ENCODE assay signal across 9 cellular contexts in the genomic region with DNA sequence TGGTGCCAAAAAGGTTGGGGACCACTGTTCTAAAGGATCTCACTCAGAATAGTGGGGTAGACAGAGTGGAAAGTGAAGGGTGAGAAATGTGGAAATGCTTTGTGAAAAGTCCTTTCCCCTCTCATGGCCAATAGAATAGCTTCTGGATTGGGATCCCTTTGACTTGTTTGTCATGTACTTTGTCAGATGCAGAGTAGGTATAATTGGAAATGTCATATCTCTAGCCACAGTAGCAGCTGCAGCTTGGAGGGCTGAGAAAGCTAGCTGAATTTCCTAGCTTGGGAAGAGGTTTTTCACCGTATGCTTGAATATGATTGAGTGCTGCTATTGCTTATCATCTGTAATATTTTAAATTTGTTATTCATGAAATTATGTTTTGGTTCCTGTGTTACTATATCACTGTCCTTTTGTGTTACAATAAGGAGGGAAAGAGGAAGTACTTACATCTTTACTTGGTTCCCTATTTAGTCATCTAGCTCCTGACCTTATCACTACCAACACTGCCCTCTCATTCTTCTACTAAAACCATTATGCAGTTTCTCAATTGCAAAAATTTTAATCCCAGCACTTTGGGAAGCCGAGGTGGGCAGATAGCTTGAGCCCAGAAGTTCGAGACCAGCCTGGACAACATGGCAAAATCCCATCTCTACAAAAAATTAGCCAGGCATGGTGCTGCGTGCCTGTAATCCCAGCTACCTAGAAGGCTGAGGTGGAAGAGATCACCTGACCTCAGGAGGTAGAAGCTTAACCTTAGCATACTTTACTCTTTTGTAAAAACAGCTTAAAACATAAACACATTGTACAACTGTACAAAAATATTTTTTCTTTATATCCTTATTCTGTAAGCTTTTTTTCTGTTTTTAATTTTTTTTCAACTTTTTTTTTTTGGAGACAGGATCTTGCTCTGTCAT. TPM values are rescaled to one million over a fixed set of nuclear protein-coding genes. Genes with fewer than 3 reads are reported as not detected.
DNase-seq lines count a peak whose midpoint lies in the region; ATAC-seq and TF ChIP-seq lines count a peak whose summit lies in the region.
"Had no signal": no experiment of that assay in that cellular context is flagged by ENCODE, and none has a peak within 500 bp of the region (broad histone marks: within the 10 kb centered on the region; RNA-seq: fewer than 3 reads in every experiment).

No MANE protein-coding gene starts in this region.

- no peak overlapping the region for H3K4me3 ChIP-seq in mammary epithelial cell (replicated peaks in 1 of 3; ENCODE audit: insufficient read depth in 1 of 3, low read depth in 2 of 3, low read length in 3 of 3)

- H3T11ph ChIP-seq in H9 (ENCODE audit: low read length), result no peak overlapping the region

- H3K27ac Mint-ChIP-seq in CD14-positive monocyte (peak overlapping the region; percentile 72 to 91 (median 86)), H9 (no peak overlapping the region; a peak in 1 of 7 replicates)

- H3K36me3 ChIP-seq in mammary epithelial cell (ENCODE audit: insufficient read depth, low read length), result peaks cover 35% of the 10 kb centered on the region

- H3K27me3 ChIP-seq in mammary epithelial cell (ENCODE audit: insufficient read depth, low read length), result no peaks in the 10 kb centered on the region
- no peaks in the 10 kb centered on the region for H3K27me3 ChIP-seq in H9 (ENCODE audit: insufficient read depth, low read length)

- no peak overlapping the region for H3K23ac ChIP-seq in H9 (ENCODE audit: insufficient read length, low read depth, low read length)

- H4K8ac ChIP-seq in H9 (replicated peaks; ENCODE audit: insufficient read length, low read depth, low read length), result no peak overlapping the region

- no peak overlapping the region for H3K56ac ChIP-seq in H9 (ENCODE audit: insufficient read length, low read depth, low read length)

- H3K4me1 Mint-ChIP-seq in CD14-positive monocyte (peaks cover 11% of the 10 kb centered on the region), H9 (no peaks in the 10 kb centered on the region)

- no peak overlapping the region for H3K14ac ChIP-seq in H9 (ENCODE audit: insufficient read depth, low read length)

- in situ Hi-C loops in mammary epithelial cell (cut with MboI; ENCODE audit: low sequenced_read_pairs in 2 of 2), result no loop called here

- H4K91ac ChIP-seq in H9 (ENCODE audit: insufficient read length, low read depth, low read length), result no peak overlapping the region

- no peak overlapping the region for H3K4ac ChIP-seq in H9 (ENCODE audit: low read depth, low read length)

- H3K36me3 Mint-ChIP-seq in CD14-positive monocyte (peaks cover 45 to 71% of the 10 kb centered on the region in 2 donors), H9 (ENCODE audit: insufficient read depth in 1 of 3, low read depth in 3 of 3) (peaks cover 39 to 75% (median 57%) of the 10 kb centered on the region in 3 experiments)

- peaks cover 9% of the 10 kb centered on the region for H3K79me2 ChIP-seq in mammary epithelial cell (ENCODE audit: insufficient read depth, low read length)
- H3K79me2 ChIP-seq in H9 (ENCODE audit: insufficient read depth, low read length), result no peaks in the 10 kb centered on the region

- TF ChIP-seq CTCF in CD14-positive monocyte (IDR thresholded peaks at IDR 0.05), result no peak
- TF ChIP-seq CTCF in mammary epithelial cell (conservative IDR thresholded peaks at IDR 0.05 in 1 of 2, IDR thresholded peaks at IDR 0.05 in 1 of 2; ENCODE audit: extremely low read depth in 1 of 2, insufficient read depth in 1 of 2, low read depth in 1 of 2, low read length in 2 of 2), result no peak
- TF ChIP-seq CTCF in H9 (conservative IDR thresholded peaks at IDR 0.05), result no peak

- H3K9ac ChIP-seq in mammary epithelial cell (ENCODE audit: insufficient read depth, low read length) (no peak overlapping the region), H9 (ENCODE audit: extremely low read depth, insufficient read length, low read length) (no peak overlapping the region)

- DNase-seq in CD14-positive monocyte (ENCODE audit: low spot score) (no peak), SK-N-DZ (ENCODE audit: low spot score) (peak; percentile 48), mammary epithelial cell (no peak), dedifferentiated amniotic fluid mesenchymal stem cell (ENCODE audit: extremely low spot score) (no peak), H9 (no peak)
- DNase-seq: RPMI8226 had no signal

- BruUV-seq in mammary epithelial cell (replicated peaks; lab: Mats Ljungman, UMichigan), result no TSS peak

- no peak overlapping the region for H3K18ac ChIP-seq in H9 (ENCODE audit: insufficient read length, low read depth, low read length)

- ATAC-seq in GM19452 (IDR thresholded peaks at IDR 0.05; ENCODE audit: unreplicated experiment) (peak; percentile 60), HG03159 (IDR thresholded peaks at IDR 0.05; ENCODE audit: unreplicated experiment) (peak; percentile 90), HG02840 (IDR thresholded peaks at IDR 0.05; ENCODE audit: low FRiP score, unreplicated experiment) (no peak)

- no peak overlapping the region for H2AFZ ChIP-seq in mammary epithelial cell (ENCODE audit: low read depth, low read length)
- H2AFZ ChIP-seq in H9 (ENCODE audit: low read length), result no peak overlapping the region

- H3K4me2 ChIP-seq in mammary epithelial cell (ENCODE audit: insufficient read depth, low read depth, low read length), result no peak overlapping the region
- no peak overlapping the region for H3K4me2 ChIP-seq in H9 (ENCODE audit: insufficient read depth, insufficient read length, low read length)

- H3K79me1 ChIP-seq in H9 (ENCODE audit: insufficient read depth, low read depth, low read length, poor library complexity, severe bottlenecking), result no peaks in the 10 kb centered on the region

- H3K4me1 ChIP-seq in mammary epithelial cell (ENCODE audit: insufficient read depth, low read length), result no peaks in the 10 kb centered on the region
- no peaks in the 10 kb centered on the region for H3K4me1 ChIP-seq in H9 (ENCODE audit: insufficient read depth, low read length)

- H3K27me3 Mint-ChIP-seq in CD14-positive monocyte (ENCODE audit: low read depth in 3 of 3) (no peaks in the 10 kb centered on the region), H9 (ENCODE audit: low read depth) (no peaks in the 10 kb centered on the region)

- H4K5ac ChIP-seq in H9 (ENCODE audit: insufficient read length, low read depth, low read length), result no peak overlapping the region

- H2BK120ac ChIP-seq in H9 (ENCODE audit: low read depth, low read length, poor library complexity, severe bottlenecking), result no peak overlapping the region

- H2BK5ac ChIP-seq in H9 (ENCODE audit: insufficient read length, low read length), result no peak overlapping the region

- no peak overlapping the region for H3K27ac ChIP-seq in mammary epithelial cell (ENCODE audit: insufficient read depth, low read depth, low read length)
- H3K27ac ChIP-seq in H9 (ENCODE audit: insufficient read length, low read depth, low read length), result no peak overlapping the region

- H4K20me1 ChIP-seq in mammary epithelial cell (ENCODE audit: insufficient read depth, low read length) (no peaks in the 10 kb centered on the region), H9 (ENCODE audit: control insufficient read depth, insufficient read depth, insufficient read length) (no peaks in the 10 kb centered on the region)

- no peak overlapping the region for H2BK12ac ChIP-seq in H9 (ENCODE audit: insufficient read length, low read depth, low read length)

- intact Hi-C loops in CD14-positive monocyte (cut with micrococcal nuclease) (loop anchor here in 1 of 2 donors (5.0 kb wide), 1 partner anchor 61 kb away; the partner anchor contains the start of gene CCNB1), mammary epithelial cell (cut with micrococcal nuclease) (no loop called here)

- 84% methylated on average over 4 of the region's 4 CpGs for WGBS in mammary epithelial cell (ENCODE audit: low coverage, missing lambda C conversion rate)
- WGBS in H9 (ENCODE audit: extremely low coverage, insufficient read length, low lambda C conversion rate), result no CpG with 5 or more reads among the region's 4 CpGs

- H2AK5ac ChIP-seq in H9 (ENCODE audit: insufficient read length, low read length), result no peak overlapping the region

- H3K23me2 ChIP-seq in H9 (ENCODE audit: insufficient read length, low read depth, low read length, poor library complexity, severe bottlenecking), result no peaks in the 10 kb centered on the region

- no peak overlapping the region for H3K4me3 Mint-ChIP-seq in CD14-positive monocyte
- no peak overlapping the region for H3K4me3 Mint-ChIP-seq in H9

- H3K9me3 Mint-ChIP-seq in CD14-positive monocyte (no peaks in the 10 kb centered on the region), H9 (peaks cover 0 to 17% of the 10 kb centered on the region in 2 experiments; a peak in 3 of 5 replicates)

- no peak overlapping the region for H2BK15ac ChIP-seq in H9 (ENCODE audit: low read depth, low read length)

- dilution Hi-C loops in mammary epithelial cell (cut with HindIII; ENCODE audit: low sequenced_read_pairs), result no loop called here

- H3K9me3 ChIP-seq in mammary epithelial cell (replicated peaks; ENCODE audit: insufficient read depth, low read length) (no peaks in the 10 kb centered on the region), H9 (ENCODE audit: control insufficient read depth, low read depth, low read length) (peaks cover 10% of the 10 kb centered on the region)

- CTCF ChIA-PET in mammary epithelial cell (lab: Charles Lee; ENCODE audit: low non-redundant PET), result no interaction called here

- H2BK20ac ChIP-seq in H9 (ENCODE audit: low read depth, low read length, poor library complexity, severe bottlenecking), result no peak overlapping the region

RNA-seq across cellular contexts. Expression of gene SLC30A5, which starts 12.4 kb away (rescaled TPM):
- polyA plus RNA-seq in CD14-positive monocyte (10 to 100 TPM; 27.0 to 28.2 TPM), mammary epithelial cell (17.7 TPM)
- 61.6 and 71.9 TPM in 2 replicates for polyA plus RNA-seq in SK-N-DZ (2014; cell fraction: cytosol; rRNA removed)
- polyA plus RNA-seq in SK-N-DZ (2014; cell fraction: nucleus; rRNA removed), result 37.6 and 39.9 TPM in 2 replicates
- total RNA-seq in mammary epithelial cell (10 to 100 TPM; 47.8 to 48.5 TPM), H9 (2021) (33.2 and 33.7 TPM in 2 replicates)
- polyA minus RNA-seq in mammary epithelial cell, result 22.3 TPM

Comparison
In these comparisons a context has a peak if more than half of its experiments do, and no peak if none do; other contexts are left out.
1. H3K27ac Mint-ChIP-seq: peak in CD14-positive monocyte (7 of 7); none in H9 (0 of 3).